In the genomic region with DNA sequence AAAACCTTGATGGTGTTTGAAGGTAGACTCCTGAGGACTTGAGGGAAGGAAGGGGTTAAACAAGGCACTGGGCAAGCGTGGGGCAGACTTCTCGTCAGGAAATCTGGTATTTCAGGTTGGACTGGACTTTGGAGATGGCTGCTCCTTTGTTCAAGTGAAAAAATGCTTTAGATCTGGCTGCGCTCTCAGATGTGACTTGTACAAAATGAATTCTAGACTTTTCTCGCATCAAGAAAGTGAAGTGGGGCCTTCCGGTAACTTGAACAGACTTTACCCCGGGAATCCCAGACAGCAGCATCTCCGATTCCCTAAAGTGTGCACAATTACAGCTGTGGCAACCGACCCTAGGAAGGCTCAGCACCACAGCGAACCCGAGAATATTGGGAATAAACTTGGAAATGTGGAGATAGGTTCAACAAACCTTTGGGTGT, we compare ENCODE assay signal across 15 cellular contexts. TPM values are rescaled to one million over a fixed set of nuclear protein-coding genes. Genes with fewer than 3 reads are reported as not detected.
DNase-seq lines count a peak whose midpoint lies in the region; ATAC-seq, FAIRE-seq and TF ChIP-seq lines count a peak whose summit lies in the region.
"Had no signal": no experiment of that assay in that cellular context is flagged by ENCODE, and none has a peak within 500 bp of the region (broad histone marks: within the 10 kb centered on the region; RNA-seq: fewer than 3 reads in every experiment).

No MANE protein-coding gene starts in this region.

- H4K20me1 ChIP-seq in keratinocyte (ENCODE audit: control insufficient read depth, extremely low read depth, insufficient read depth, low read length): no peaks in the 10 kb centered on the region

- TF ChIP-seq CTCF in Panc1 (IDR thresholded peaks at IDR 0.05) (no peak), keratinocyte (optimal IDR thresholded peaks at IDR 0.05 in 1 of 3, IDR thresholded peaks at IDR 0.05 in 1 of 3, conservative IDR thresholded peaks at IDR 0.05 in 1 of 3; ENCODE audit: extremely low read depth in 1 of 3, insufficient read depth in 2 of 3, low read length in 3 of 3) (no peak), prostate gland (IDR thresholded peaks at IDR 0.05) (no peak)

- POLR2A ChIA-PET in Panc1 (lab: Charles Lee): no interaction called here

- H3K4me2 ChIP-seq in keratinocyte (ENCODE audit: control insufficient read depth, extremely low read depth, insufficient read depth, low read depth, low read length): peak overlapping the region; percentile 80

- no peak for TF ChIP-seq POLR2A in prostate gland (IDR thresholded peaks at IDR 0.05)

- H3K4me1 ChIP-seq in Panc1 (ENCODE audit: control insufficient read depth, insufficient read depth, low read length) (peaks cover 51% of the 10 kb centered on the region), keratinocyte (ENCODE audit: control insufficient read depth, extremely low read depth, insufficient read depth, low read length) (peaks cover 15% of the 10 kb centered on the region), prostate gland (replicated peaks) (peaks cover 2% of the 10 kb centered on the region)

- peak; percentile 16 for DNase-seq in H7
- no peak for DNase-seq in Panc1 (ENCODE audit: low read depth, low spot score)
- DNase-seq in keratinocyte (ENCODE audit: low read depth, low spot score): no peak
- peak; percentile 81 for DNase-seq in prostate gland (ENCODE audit: low spot score)
- DNase-seq in activated effector memory CD4-positive, alpha-beta T cell treated with anti-CD3 and anti-CD28 coated beads, Interleukin-2, amount 50 U/mL, for 16 hours: no peak
- no peak for DNase-seq in epidermal melanocyte (ENCODE audit: insufficient read length, low spot score)
- DNase-seq in ACHN: no peak
- no peak for DNase-seq in midbrain (lab: John Stamatoyannopoulos, UW)
- DNase-seq: activated CD4-positive, alpha-beta T cell treated with anti-CD3 and anti-CD28 coated beads, Interleukin-2, amount 50 U/mL, for 1 hour; CD4-positive, alpha-beta T cell; dermis blood vessel endothelial cell; heart right ventricle; NCI-H82; stimulated activated CD4-positive, alpha-beta T cell treated with anti-CD3 and anti-CD28 coated beads, Interleukin-4, amount 100 ng/mL, for 1 hour had no signal

- CTCF ChIA-PET in Panc1 (lab: Charles Lee): interaction anchor here (0.6 kb wide), 1 partner anchor 181 kb away, joined by 3 read pairs; no protein-coding TSS in a partner anchor

- no peaks in the 10 kb centered on the region for H3K9me1 ChIP-seq in keratinocyte (ENCODE audit: control insufficient read depth, extremely low read depth, insufficient read depth, low read length)

- H3K36me3 ChIP-seq in H7 (replicated peaks; ENCODE audit: control insufficient read depth, insufficient read depth, low read length) (no peaks in the 10 kb centered on the region), Panc1 (ENCODE audit: control insufficient read depth, insufficient read depth, low read length) (no peaks in the 10 kb centered on the region), keratinocyte (ENCODE audit: control insufficient read depth in 2 of 2, extremely low read depth in 1 of 2, insufficient read depth in 2 of 2, low read length in 2 of 2) (no peaks in the 10 kb centered on the region), prostate gland (no peaks in the 10 kb centered on the region)
- H3K36me3 ChIP-seq: heart right ventricle had no signal

- no peaks in the 10 kb centered on the region for H3K9me3 ChIP-seq in Panc1 (ENCODE audit: control insufficient read depth, insufficient read depth, low read depth, low read length)
- H3K9me3 ChIP-seq in keratinocyte (ENCODE audit: control insufficient read depth, low read depth, low read length): no peaks in the 10 kb centered on the region
- no peaks in the 10 kb centered on the region for H3K9me3 ChIP-seq in prostate gland
- H3K9me3 ChIP-seq: heart right ventricle had no signal

- H3K27ac ChIP-seq in Panc1 (ENCODE audit: low read length) (peak overlapping the region; percentile 100), keratinocyte (ENCODE audit: control insufficient read depth, insufficient read depth, low read length) (peak overlapping the region; percentile 79), prostate gland (peak overlapping the region; percentile 81 to 86)
- H3K27ac ChIP-seq: heart right ventricle had no signal

- dilution Hi-C loops in keratinocyte (cut with MboI; ENCODE audit: extremely low pct_ligation_motif_present, low sequenced_read_pairs): no loop called here

- in situ Hi-C loops in Panc1 (cut with HindIII; ENCODE audit: low pct_unique_long_range_greater_than_20kb, low sequenced_read_pairs): no loop called here
- in situ Hi-C loops in ACHN (cut with HindIII; ENCODE audit: low pct_ligation_motif_present, low pct_unique_long_range_greater_than_20kb, low sequenced_read_pairs): no loop called here

- BruUV-seq in Panc1 (replicated peaks; lab: Mats Ljungman, UMichigan): no TSS peak

- peak; percentile 39; the same call in 1 of the 2 replicates for ATAC-seq in Panc1
- ATAC-seq: activated naive CD4-positive, alpha-beta T cell treated with anti-CD3 and anti-CD28 coated beads, Interleukin-2, amount 50 U/mL, for 72 hours; heart right ventricle had no signal

- H3K9ac ChIP-seq in keratinocyte (ENCODE audit: control insufficient read depth, extremely low read depth, insufficient read depth, low read length): peak overlapping the region; percentile 70

- H3K27me3 ChIP-seq in H7 (ENCODE audit: control insufficient read depth, insufficient read depth, low read length) (no peaks in the 10 kb centered on the region), Panc1 (ENCODE audit: control insufficient read depth, insufficient read depth, low read length) (no peaks in the 10 kb centered on the region), keratinocyte (ENCODE audit: control insufficient read depth, extremely low read depth, insufficient read depth, low read length) (no peaks in the 10 kb centered on the region), prostate gland (replicated peaks; ENCODE audit: insufficient read depth) (no peaks in the 10 kb centered on the region)

- peak overlapping the region; percentile 92 for H2AFZ ChIP-seq in keratinocyte (ENCODE audit: control insufficient read depth, low read length)

- H3K4me3 ChIP-seq in H7 (ENCODE audit: insufficient read depth, low read depth, low read length) (no peak overlapping the region), Panc1 (ENCODE audit: low read depth in 2 of 2, low read length in 2 of 2) (no peak overlapping the region; a peak in 1 of 4 replicates), keratinocyte (ENCODE audit: control insufficient read depth in 2 of 3, extremely low read depth in 1 of 3, insufficient read depth in 2 of 3, low read depth in 1 of 3, low read length in 3 of 3) (peak overlapping the region in 2 of 3 experiments; percentile 31 to 58), prostate gland (no peak overlapping the region)
- H3K4me3 ChIP-seq: heart right ventricle had no signal

- WGBS in prostate gland: 11% methylated on average over 10 of the region's 10 CpGs

- intact Hi-C loops in Panc1 (cut with micrococcal nuclease; ENCODE audit: unreplicated experiment): loop anchor here (5.0 kb wide), 1 partner anchor 43 kb away; the partner anchor contains the start of gene ERRFI1
- intact Hi-C loops in prostate gland (cut with DNase I): no loop called here

- H3K79me2 ChIP-seq in keratinocyte (ENCODE audit: control insufficient read depth, insufficient read depth, low read length): no peaks in the 10 kb centered on the region

- FAIRE-seq in keratinocyte (lab: Jason Lieb, UNC): peak; percentile 64

RNA-seq across cellular contexts. Expression of gene ERRFI1, which starts 44.3 kb away (rescaled TPM):
- 37.3 and 42.6 TPM in 2 replicates for total RNA-seq in H7 (2014; rRNA removed; shearing (Covaris generic))
- total RNA-seq in Panc1 (2021; ENCODE audit: unreplicated experiment) (299 TPM), prostate gland (10 to 100 TPM; 58.1 to 60.4 TPM)
- 276 TPM for polyA plus RNA-seq in Panc1 (2012; ENCODE audit: insufficient read length)
- polyA plus RNA-seq in keratinocyte: 75.7 to 130 TPM (median 97.0 TPM) in 3 replicates
- 39.7 TPM for polyA plus RNA-seq in keratinocyte (2011; ENCODE audit: low read depth)
- 58.1 and 97.0 TPM in 2 replicates for polyA plus RNA-seq in keratinocyte (2011; cell fraction: cytosol; rRNA removed)
- 132 and 155 TPM in 2 replicates for polyA plus RNA-seq in keratinocyte (2011; cell fraction: nucleus; rRNA removed)
- 42.8 and 92.9 TPM in 2 replicates for polyA plus RNA-seq in keratinocyte (2012; ENCODE audit: low replicate concordance)
- polyA minus RNA-seq in keratinocyte: 17.4 to 68.3 TPM (median 50.7 TPM) in 3 replicates
- polyA minus RNA-seq in keratinocyte (2011; cell fraction: cytosol; rRNA and poly(A)+ RNA removed): 31.5 TPM
- 40.3 and 72.9 TPM in 2 replicates for polyA minus RNA-seq in keratinocyte (2011; cell fraction: nucleus; rRNA and poly(A)+ RNA removed)

Comparison
In these comparisons a context has a peak if more than half of its experiments do, and no peak if none do; other contexts are left out.
1. DNase-seq: peak in H7 (single experiment) and prostate gland (single experiment); none in Panc1 (single experiment), keratinocyte (single experiment), activated effector memory CD4-positive, alpha-beta T cell treated with anti-CD3 and anti-CD28 coated beads, Interleukin-2, amount 50 U/mL, for 16 hours (single experiment), epidermal melanocyte (single experiment), ACHN (single experiment) and midbrain (single experiment).
2. H3K4me3 ChIP-seq: peak in keratinocyte (2 of 3); none in H7 (single experiment), Panc1 (0 of 2) and prostate gland (0 of 2).
3. Peak in every context shown above with its lines, with median percentiles within 50 percentile points of each other: H3K27ac ChIP-seq.